Comparison of ENCODE assay signal across 8 cellular contexts in the genomic region with DNA sequence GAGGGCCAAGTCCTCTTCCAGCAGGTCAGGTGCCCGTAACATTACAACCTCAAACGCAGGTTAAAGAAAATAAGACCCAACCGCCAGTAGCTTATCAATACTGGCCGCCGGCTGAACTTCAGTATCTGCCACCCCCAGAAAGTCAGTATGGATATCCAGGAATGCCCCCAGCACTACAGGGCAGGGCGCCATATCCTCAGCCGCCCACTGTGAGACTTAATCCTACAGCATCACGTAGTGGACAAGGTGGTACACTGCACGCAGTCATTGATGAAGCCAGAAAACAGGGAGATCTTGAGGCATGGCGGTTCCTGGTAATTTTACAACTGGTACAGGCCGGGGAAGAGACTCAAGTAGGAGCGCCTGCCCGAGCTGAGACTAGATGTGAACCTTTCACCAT. TPM values are rescaled to one million over a fixed set of nuclear protein-coding genes. Genes with fewer than 3 reads are reported as not detected.
DNase-seq lines count a peak whose midpoint lies in the region; ATAC-seq and TF ChIP-seq lines count a peak whose summit lies in the region.
"Not testable (repeated sequence)": the region's sequence is repeated elsewhere in the genome, so short reads cannot be mapped to it uniquely, and the experiment has no call there.

No MANE protein-coding gene starts in this region.

- CTCF ChIA-PET in BJ (lab: Yijun Ruan, JAX): interaction anchor here (0.6 to 1.8 kb wide), 4 partner anchors 14 to 1706 kb away, joined by 3 to 6 read pairs (median 4); a partner anchor contains a TSS

- H3K4me1 ChIP-seq in sigmoid colon: not testable (repeated sequence)

- H3K27me3 ChIP-seq in BJ (ENCODE audit: control insufficient read depth, insufficient read depth, low read length); sigmoid colon: not testable (repeated sequence)

- DNase-seq in BJ (ENCODE audit: low read depth); sigmoid colon: not testable (repeated sequence)
- DNase-seq in KBM-7 (peak; percentile 72), dermis blood vessel endothelial cell (peak; percentile 79), immature natural killer cell (peak in 2 of 3 donors; percentile 22 to 28)
- DNase-seq in activated CD4-positive, alpha-beta T cell treated with anti-CD3 and anti-CD28 coated beads, Interleukin-2, amount 50 U/mL, for 1 hour: peak; percentile 29

- H3K27ac ChIP-seq in sigmoid colon: not testable (repeated sequence)

- intact Hi-C loops in sigmoid colon (cut with DNase I): not testable (repeated sequence)

- not testable (repeated sequence) for H3K36me3 ChIP-seq in BJ (ENCODE audit: control insufficient read depth, insufficient read depth, low read length); sigmoid colon

- not testable (repeated sequence) for TF ChIP-seq EP300 in sigmoid colon (IDR thresholded peaks at IDR 0.05)

- H3K27ac Mint-ChIP-seq in immature natural killer cell: not testable (repeated sequence)

- H3K4me3 Mint-ChIP-seq in immature natural killer cell: not testable (repeated sequence)

- H3K36me3 Mint-ChIP-seq in immature natural killer cell: not testable (repeated sequence)

- not testable (repeated sequence) for H3K4me3 ChIP-seq in BJ (ENCODE audit: low read depth, low read length); sigmoid colon

- TF ChIP-seq CTCF in BJ (IDR thresholded peaks at IDR 0.05; ENCODE audit: insufficient read depth, low read depth, low read length): peak; percentile 57
- TF ChIP-seq CTCF in sigmoid colon (IDR thresholded peaks at IDR 0.05): peak; percentile 14 to 50 (median 32)

- ATAC-seq in GM18861 (IDR thresholded peaks at IDR 0.05; ENCODE audit: unreplicated experiment) (peak; percentile 72), HG02623 (IDR thresholded peaks at IDR 0.05; ENCODE audit: unreplicated experiment) (peak; percentile 87)

- 81 to 82% methylated on average over 13 of the region's 13 CpGs for WGBS in sigmoid colon, 2 donors

- not testable (repeated sequence) for H3K27me3 Mint-ChIP-seq in immature natural killer cell (ENCODE audit: low read depth in 3 of 3)

- H3K9me3 Mint-ChIP-seq in immature natural killer cell: not testable (repeated sequence)

- not testable (repeated sequence) for H3K9me3 ChIP-seq in sigmoid colon

- not testable (repeated sequence) for TF ChIP-seq POLR2A in sigmoid colon (IDR thresholded peaks at IDR 0.05)

- H3K4me1 Mint-ChIP-seq in immature natural killer cell: not testable (repeated sequence)

- POLR2A ChIA-PET in BJ (lab: Charles Lee): not testable (repeated sequence)

- in situ Hi-C loops in KBM-7 (cut with MboI; ENCODE audit: low pct_unique_long_range_greater_than_20kb, low sequenced_read_pairs): not testable (repeated sequence)

RNA-seq across cellular contexts. Expression of a gene that starts 7.0 kb away (rescaled TPM):
- polyA plus RNA-seq in BJ (2011; rRNA removed) (1,257 and 2,029 TPM in 2 replicates), immature natural killer cell (1,000 to 10,000 TPM in 1 of 3 donors, 100 to 1,000 TPM in 2; 373 to 1,048 (median 579) TPM), sigmoid colon (1,000 to 10,000 TPM; 1,942 to 3,503 (median 2,378) TPM)
- 209 and 374 TPM in 2 replicates for polyA minus RNA-seq in BJ (2011; rRNA and poly(A)+ RNA removed)
- total RNA-seq in dermis blood vessel endothelial cell (1,283 and 2,049 TPM in 2 replicates), sigmoid colon (1,000 to 10,000 TPM; 1,731 to 3,301 (median 2,222) TPM)

RNA-seq across cellular contexts. Expression of a gene that starts 16.6 kb away (rescaled TPM):
- polyA plus RNA-seq in BJ (2011; rRNA removed) (4.5 and 9.2 TPM in 2 replicates), immature natural killer cell (10 to 100 TPM in 2 of 3 donors, 1 to 10 TPM in 1; 6.4 to 19.2 (median 12.5) TPM), sigmoid colon (1 to 10 TPM; 3.0 to 7.1 (median 3.5) TPM)
- 6.7 and 6.9 TPM in 2 replicates for polyA minus RNA-seq in BJ (2011; rRNA and poly(A)+ RNA removed)
- total RNA-seq in dermis blood vessel endothelial cell (27.6 and 28.0 TPM in 2 replicates), sigmoid colon (10 to 100 TPM; 18.6 to 24.4 (median 21.5) TPM)

RNA-seq across cellular contexts. Expression of a gene that starts 30.9 kb away (rescaled TPM):
- polyA plus RNA-seq in BJ (2011; rRNA removed): 1.2 and 2.5 TPM in 2 replicates
- 3.5 and 3.6 TPM in 2 replicates for polyA minus RNA-seq in BJ (2011; rRNA and poly(A)+ RNA removed)
- 11.1 and 12.8 TPM in 2 replicates for total RNA-seq in dermis blood vessel endothelial cell
- polyA plus RNA-seq in immature natural killer cell: 1 to 10 TPM; 2.6 to 3.2 (median 2.6) TPM
- 10 to 100 TPM in 2 of 4 donors, 1 to 10 TPM in 2; 9.0 to 11.1 (median 10.3) TPM for total RNA-seq in sigmoid colon
- 1 to 10 TPM in 2 of 3 donors, under 1 TPM in 1; 0.69 to 2.2 (median 1.8) TPM for polyA plus RNA-seq in sigmoid colon
